21 cellular contexts compared by ENCODE assay signal in genomic region chr11:107331728-107332127, GRCh38.
"Had no signal": no experiment of that assay in that cellular context is flagged by ENCODE, and none has a peak within 500 bp of the region (broad histone marks: within the 10 kb centered on the region; RNA-seq: fewer than 3 reads in every experiment).

No MANE protein-coding gene starts in this region.

- H3K27me3 ChIP-seq: breast epithelium, esophagus muscularis mucosa, gastrocnemius medialis, uterus had no signal

- H3K9me3 ChIP-seq: breast epithelium, esophagus muscularis mucosa, gastrocnemius medialis, left ventricle myocardium inferior, uterus had no signal

- ATAC-seq: activated CD4-positive, CD25-positive, alpha-beta regulatory T cell treated with anti-CD3 and anti-CD28 coated beads, Interleukin-2, amount 50 U/mL, for 24 hours; activated T-cell treated with anti-CD3 and anti-CD28 coated beads, Interleukin-2, amount 50 U/mL, for 72 hours; gastrocnemius medialis; natural killer cell; sciatic nerve; stimulated activated effector memory CD8-positive, alpha-beta T cell treated with anti-CD3 and anti-CD28 coated beads, Interleukin-12 subunit alpha, Interleukin-12 subunit beta, amount 100 ng/mL, for 72 hours had no signal

- H3K27ac ChIP-seq: breast epithelium, esophagus muscularis mucosa, gastrocnemius medialis, left ventricle myocardium inferior, uterus, VCaP had no signal

- H3K4me3 ChIP-seq: breast epithelium, esophagus muscularis mucosa, gastrocnemius medialis, left ventricle myocardium inferior, uterus had no signal

- DNase-seq: activated CD4-positive, alpha-beta memory T cell treated with anti-CD3 and anti-CD28 coated beads, Interleukin-2, amount 10 ng/mL, durations not matched to agents 7 days and 5 days; activated CD4-positive, alpha-beta T cell treated with anti-CD3 and anti-CD28 coated beads, Interleukin-2, amount 10 ng/mL, durations not matched to agents 24 days and 14 days; activated effector memory CD4-positive, alpha-beta T cell treated with Interleukin-2 at 50 U/mL for 16 hours; activated naive CD4-positive, alpha-beta T cell treated with anti-CD3 and anti-CD28 coated beads for 36 hours; activated naive CD8-positive, alpha-beta T cell treated with anti-CD3 and anti-CD28 coated beads, Interleukin-2, amount 10 ng/mL, durations not matched to agents 7 days and 5 days; activated T-cell treated with anti-CD3 and anti-CD28 coated beads, Interleukin-2, amount 50 U/mL, for 72 hours; amniotic stem cell; gastrocnemius medialis; hippocampal formation; left ventricle myocardium inferior; natural killer cell; small intestine; stimulated activated CD4-positive, alpha-beta T cell treated with anti-CD3 and anti-CD28 coated beads, Interleukin-2, amount 100 ng/mL, for 24 hours; trophoblast cell; uterus had no signal

- H3K36me3 ChIP-seq: breast epithelium, uterus had no signal

- H3K4me1 ChIP-seq: breast epithelium, esophagus muscularis mucosa, gastrocnemius medialis, left ventricle myocardium inferior, uterus had no signal
